Comparison of ENCODE assay signal across 8 cellular contexts in genomic region chr10:62045765-62046521, GRCh38.
DNase-seq lines count a peak whose midpoint lies in the region; ATAC-seq and FAIRE-seq lines count a peak whose summit lies in the region.

No MANE protein-coding gene starts in this region.

- FAIRE-seq in RCC 7860 (lab: Jason Lieb, UNC) (peak; percentile 92), endometrium (lab: Jason Lieb, UNC) (peak; percentile 89)

- no peaks in the 10 kb centered on the region for H3K27me3 Mint-ChIP-seq in natural killer cell treated with Interleukin-12 subunit alpha and Interleukin-12 subunit beta and Interleukin-15 and Interleukin-18, amount 100 ng/mL, for 72 hours

- H3K4me3 ChIP-seq in GM23248 = peak overlapping the region; percentile 34

- peaks cover 77% of the 10 kb centered on the region for H3F3A ChIP-seq in GM23248 (ENCODE audit: insufficient read depth)

- H3K36me3 ChIP-seq in GM23248 (ENCODE audit: low read depth) = peaks cover 5% of the 10 kb centered on the region; the same call in 1 of the 2 replicates

- no peak overlapping the region for H2AFZ ChIP-seq in GM23248

- 23 to 26% methylated on average over 12 of the region's 12 CpGs for WGBS in GM23248 (ENCODE audit: low coverage in 1 of 2, low lambda C conversion rate in 2 of 2, missing lambda C conversion rate in 2 of 2), 2 experiments

- H3K4me1 ChIP-seq in GM23248 (ENCODE audit: insufficient read depth) = peaks cover 74% of the 10 kb centered on the region

- no peaks in the 10 kb centered on the region for H3K9me3 Mint-ChIP-seq in natural killer cell treated with Interleukin-12 subunit alpha and Interleukin-12 subunit beta and Interleukin-15 and Interleukin-18, amount 100 ng/mL, for 72 hours

- H3K4me1 Mint-ChIP-seq in natural killer cell treated with Interleukin-12 subunit alpha and Interleukin-12 subunit beta and Interleukin-15 and Interleukin-18, amount 100 ng/mL, for 72 hours (ENCODE audit: low read depth in 2 of 2) = peaks cover 74 to 80% of the 10 kb centered on the region in 2 donors

- H3K9ac ChIP-seq in GM23248 = peak overlapping the region; percentile 37

- no peaks in the 10 kb centered on the region for H3K9me2 ChIP-seq in GM23248 (ENCODE audit: insufficient read depth)

- peak overlapping the region; percentile 90 to 92 for H3K27ac Mint-ChIP-seq in natural killer cell treated with Interleukin-12 subunit alpha and Interleukin-12 subunit beta and Interleukin-15 and Interleukin-18, amount 100 ng/mL, for 72 hours

- no peaks in the 10 kb centered on the region for H4K20me1 ChIP-seq in GM23248 (ENCODE audit: insufficient read depth)

- H3K79me2 ChIP-seq in GM23248 (ENCODE audit: insufficient read depth) = peaks cover 68% of the 10 kb centered on the region

- peak overlapping the region; percentile 91 for H3K27ac ChIP-seq in GM23248

- peaks cover 5% of the 10 kb centered on the region for H3K36me3 Mint-ChIP-seq in natural killer cell treated with Interleukin-12 subunit alpha and Interleukin-12 subunit beta and Interleukin-15 and Interleukin-18, amount 100 ng/mL, for 72 hours

- H3K9me3 ChIP-seq in GM23248 (ENCODE audit: low read depth) = no peaks in the 10 kb centered on the region

- DNase-seq in GM23248 (peak; percentile 91), RCC 7860 (ENCODE audit: low spot score) (peak; percentile 90), RKO (ENCODE audit: low spot score) (no peak)
- no peak for DNase-seq in natural killer cell treated with Interleukin-12 subunit alpha and Interleukin-12 subunit beta and Interleukin-15 and Interleukin-18, amount 100 ng/mL, for 72 hours (ENCODE audit: low spot score)

- H3K4me2 ChIP-seq in GM23248 (ENCODE audit: unreplicated experiment) = peak overlapping the region; percentile 87

- H3K4me3 Mint-ChIP-seq in natural killer cell treated with Interleukin-12 subunit alpha and Interleukin-12 subunit beta and Interleukin-15 and Interleukin-18, amount 100 ng/mL, for 72 hours = peak overlapping the region; percentile 81

- no peaks in the 10 kb centered on the region for H3K27me3 ChIP-seq in GM23248 (replicated peaks; ENCODE audit: insufficient read depth)

- in situ Hi-C loops in GM23248 (cut with MboI) = loop anchor here (10.0 to 25.0 kb wide), 3 partner anchors 141 to 766 kb away; partner anchors contain the start of genes ADO, ARID5B and EGR2

- ATAC-seq in natural killer cell treated with Interleukin-12 subunit alpha and Interleukin-12 subunit beta and Interleukin-15 and Interleukin-18, amount 100 ng/mL, for 72 hours = no peak
- ATAC-seq in HG03039 (IDR thresholded peaks at IDR 0.05; ENCODE audit: unreplicated experiment) = no peak
- ATAC-seq in GM19463 (IDR thresholded peaks at IDR 0.05; ENCODE audit: unreplicated experiment) = no peak
- no peak for ATAC-seq in HG03457 (IDR thresholded peaks at IDR 0.05; ENCODE audit: unreplicated experiment)

Comparison
In these comparisons a context has a peak if more than half of its experiments do, and no peak if none do; other contexts are left out.
1. DNase-seq: peak in GM23248 (single experiment) and RCC 7860 (single experiment); none in natural killer cell treated with Interleukin-12 subunit alpha and Interleukin-12 subunit beta and Interleukin-15 and Interleukin-18, amount 100 ng/mL, for 72 hours (single experiment) and RKO (single experiment).